ENCODE assay signal across 11 cellular contexts in genomic region chr16:47917118-47917517, GRCh38.
"Had no signal": no experiment of that assay in that cellular context is flagged by ENCODE, and none has a peak within 500 bp of the region (broad histone marks: within the 10 kb centered on the region; RNA-seq: fewer than 3 reads in every experiment).

No MANE protein-coding gene starts in this region.

- H3K9ac ChIP-seq: GM23248 had no signal

- H3K27ac ChIP-seq: GM23248 had no signal

- H2AFZ ChIP-seq: GM23248, GM23338 had no signal

- H3K4me2 ChIP-seq: GM23338 had no signal

- H3K4me3 ChIP-seq: GM23248, GM23338, HAP-1 had no signal

- H3K36me3 ChIP-seq: HAP-1 had no signal

- H3K9me3 ChIP-seq: HAP-1 had no signal

- FAIRE-seq: H1, H54 had no signal

- ATAC-seq: GM23338, HCT116 had no signal

- DNase-seq: GM23248, GOT3, H7, H9, HCEC 1CT, HFFc6 had no signal

- H3K4me1 ChIP-seq: HAP-1 had no signal
